20 cellular contexts compared by ENCODE assay signal in the genomic region with DNA sequence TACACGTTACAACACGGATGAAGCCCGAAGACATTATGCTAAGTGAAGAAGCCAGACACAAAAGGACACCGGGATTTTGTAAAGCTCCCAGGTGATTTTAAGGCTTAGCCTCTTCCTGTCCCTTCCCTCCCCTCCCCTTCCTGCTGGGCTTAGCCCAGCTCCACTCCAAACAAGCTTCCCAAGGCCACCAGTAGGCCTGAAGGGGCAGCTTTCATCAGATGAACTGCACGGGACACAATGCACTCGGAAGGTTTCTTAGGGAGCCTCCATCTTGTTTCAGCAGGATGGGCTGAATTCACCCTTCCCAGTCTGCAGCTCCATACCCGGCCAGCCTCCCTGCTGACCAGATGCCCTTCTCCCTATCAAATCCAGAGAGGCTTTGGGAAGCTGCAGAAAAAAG. TPM values are rescaled to one million over a fixed set of nuclear protein-coding genes. Genes with fewer than 3 reads are reported as not detected.
DNase-seq lines count a peak whose midpoint lies in the region; ATAC-seq, FAIRE-seq and TF ChIP-seq lines count a peak whose summit lies in the region.
"Had no signal": no experiment of that assay in that cellular context is flagged by ENCODE, and none has a peak within 500 bp of the region (broad histone marks: within the 10 kb centered on the region; RNA-seq: fewer than 3 reads in every experiment).

No MANE protein-coding gene starts in this region.

- H3K4me1 ChIP-seq in A549 (no peaks in the 10 kb centered on the region), GM23338 (ENCODE audit: insufficient read depth) (no peaks in the 10 kb centered on the region), K562 (replicated peaks in 1 of 2; ENCODE audit: control insufficient read depth in 2 of 2, insufficient read depth in 2 of 2, low read length in 2 of 2) (peaks cover 0 to 5% of the 10 kb centered on the region in 2 experiments; a peak in 1 of 5 replicates), neutrophil (ENCODE audit: control insufficient read depth in 1 of 2, insufficient read depth in 1 of 2, low read depth in 1 of 2, low read length in 1 of 2) (peaks cover 74 to 76% of the 10 kb centered on the region in 2 experiments)
- H3K4me1 ChIP-seq: Caco-2 had no signal

- DNase-seq in A549 (ENCODE audit: low read depth in 1 of 2, low spot score in 1 of 2) (no peak), GM23338 (ENCODE audit: low spot score) (peak; percentile 4), K562 (ENCODE audit: extremely low read depth in 1 of 4, low spot score in 3 of 4) (no peak), left ventricle myocardium superior (no peak), NCI-H2107 treated with DMSO at 0.1 percent for 48 hours (lab: John Stamatoyannopoulos, UW; ENCODE audit: unreplicated experiment) (no peak)
- DNase-seq: AML-193; Caco-2; CD4-positive, alpha-beta T cell; GM23248; HCEC 1CT had no signal

- H3K4me1 Mint-ChIP-seq in GM23338: no peaks in the 10 kb centered on the region

- H3K9me2 ChIP-seq in GM23338 (ENCODE audit: insufficient read depth): no peaks in the 10 kb centered on the region

- no TSS peak for BruUV-seq in K562 (replicated peaks; lab: Mats Ljungman, UMichigan)

- H3K79me2 ChIP-seq in GM23338 (replicated peaks; ENCODE audit: insufficient read depth) (no peaks in the 10 kb centered on the region), K562 (ENCODE audit: control insufficient read depth, insufficient read depth, low read length) (no peaks in the 10 kb centered on the region)

- TF ChIP-seq POLR2A in A549 (IDR thresholded peaks at IDR 0.05; ENCODE audit: low read length) (no peak), K562 (conservative IDR thresholded peaks at IDR 0.05) (no peak)

- peaks cover 85% of the 10 kb centered on the region for H3K9me3 Mint-ChIP-seq in GM23338
- H3K9me3 Mint-ChIP-seq: CD4-positive, alpha-beta T cell had no signal

- peaks cover 3% of the 10 kb centered on the region for H3K27me3 Mint-ChIP-seq in GM23338 (ENCODE audit: insufficient read depth, low read depth, poor library complexity)

- CTCF ChIA-PET in A549 (lab: Yijun Ruan, JAX): interaction anchor here (0.6 to 1.2 kb wide), 2 partner anchors 9 to 12 kb away, joined by 3 to 4 read pairs; no protein-coding TSS in a partner anchor
- CTCF ChIA-PET in K562 (lab: Yijun Ruan, JAX; ENCODE audit: low intra/inter-chr PET ratio): no interaction called here

- FAIRE-seq in A549 (lab: Jason Lieb, UNC) (no peak), K562 (lab: Jason Lieb, UNC) (no peak)
- FAIRE-seq: A204.1, D721Med, G401.6, GM12891, GM19239, H54 had no signal

- no peaks in the 10 kb centered on the region for H3K9me1 ChIP-seq in K562 (ENCODE audit: control insufficient read depth, insufficient read depth, low read length)

- no peak for TF ChIP-seq EP300 in A549 (IDR thresholded peaks at IDR 0.05)
- no peak for TF ChIP-seq EP300 in K562 (IDR thresholded peaks at IDR 0.05; ENCODE audit: low read length)

- 57% methylated on average over 7 of the region's 7 CpGs for WGBS in A549 (ENCODE audit: missing lambda C conversion rate)
- WGBS in K562 (ENCODE audit: insufficient coverage, low coverage, missing lambda C conversion rate): 15% methylated on average over 7 of the region's 7 CpGs

- no peaks in the 10 kb centered on the region for H3F3A ChIP-seq in GM23338 (replicated peaks; ENCODE audit: low read depth)

- H4K20me1 ChIP-seq in GM23338 (replicated peaks; ENCODE audit: insufficient read depth) (no peaks in the 10 kb centered on the region), K562 (replicated peaks; ENCODE audit: control insufficient read depth, insufficient read depth, low read length) (no peaks in the 10 kb centered on the region)

- no peak overlapping the region for H2AFZ ChIP-seq in GM23338
- H2AFZ ChIP-seq in K562 (ENCODE audit: low read depth, low read length): no peak overlapping the region
- H2AFZ ChIP-seq: GM23248 had no signal

- H3K4me3 ChIP-seq in A549 (no peak overlapping the region), GM23338 (no peak overlapping the region), K562 (no peak overlapping the region), neutrophil (ENCODE audit: low read depth in 1 of 2, low read length in 1 of 2) (no peak overlapping the region)
- H3K4me3 ChIP-seq: GM23248 had no signal

- no peak overlapping the region for H3K27ac Mint-ChIP-seq in GM23338
- H3K27ac Mint-ChIP-seq: CD4-positive, alpha-beta T cell had no signal

- peaks cover 9% of the 10 kb centered on the region; the same call in 1 of the 3 replicates for H3K36me3 Mint-ChIP-seq in GM23338 (ENCODE audit: low read depth)

- H3K36me3 ChIP-seq in GM23338 (ENCODE audit: insufficient read depth): no peaks in the 10 kb centered on the region
- H3K36me3 ChIP-seq in K562 (ENCODE audit: control insufficient read depth, insufficient read depth, low read length): no peaks in the 10 kb centered on the region
- H3K36me3 ChIP-seq in neutrophil: peaks cover 99% of the 10 kb centered on the region

- H3K9ac ChIP-seq in K562 (ENCODE audit: insufficient read depth in 1 of 2, low read depth in 2 of 2, low read length in 2 of 2): no peak overlapping the region
- H3K9ac ChIP-seq: GM23248 had no signal

- H3K4me2 ChIP-seq in A549 (no peak overlapping the region), GM23338 (no peak overlapping the region), K562 (ENCODE audit: insufficient read depth, low read length) (no peak overlapping the region)

- intact Hi-C loops in K562 (cut with micrococcal nuclease): no loop called here
- intact Hi-C loops in left ventricle myocardium superior (cut with micrococcal nuclease): no loop called here

- H3K4me3 Mint-ChIP-seq in GM23338: no peak overlapping the region
- H3K4me3 Mint-ChIP-seq: CD4-positive, alpha-beta T cell had no signal

- in situ Hi-C loops in K562 (cut with MboI): no loop called here

- TF ChIP-seq RAD21 in A549 (conservative IDR thresholded peaks at IDR 0.05 in 1 of 2, IDR thresholded peaks at IDR 0.05 in 1 of 2) (no peak), K562 (CRISPR knock-in tag; conservative IDR thresholded peaks at IDR 0.05 in 1 of 2, IDR thresholded peaks at IDR 0.05 in 1 of 2) (no peak)

- H3K27me3 ChIP-seq in GM23338 (ENCODE audit: insufficient read depth) (no peaks in the 10 kb centered on the region), K562 (ENCODE audit: control insufficient read depth in 2 of 2, insufficient read depth in 2 of 2, low read length in 2 of 2) (peaks cover 34 to 65% of the 10 kb centered on the region in 2 experiments), neutrophil (no peaks in the 10 kb centered on the region)

- TF ChIP-seq CTCF in A549 (IDR thresholded peaks at IDR 0.05): no peak
- no peak for TF ChIP-seq CTCF in GM23338 (conservative IDR thresholded peaks at IDR 0.05; ENCODE audit: low read depth in 2 of 2)
- TF ChIP-seq CTCF in K562 (IDR thresholded peaks at IDR 0.05 in 2 of 3, conservative IDR thresholded peaks at IDR 0.05 in 1 of 3; ENCODE audit: insufficient read depth in 2 of 3, low read depth in 1 of 3, low read length in 3 of 3): no peak
- TF ChIP-seq CTCF in neutrophil (IDR thresholded peaks at IDR 0.05): no peak

- no peaks in the 10 kb centered on the region for H3K9me3 ChIP-seq in A549
- peaks cover 4% of the 10 kb centered on the region for H3K9me3 ChIP-seq in K562 (replicated peaks; ENCODE audit: control insufficient read depth, insufficient read depth, low read depth, low read length)
- no peaks in the 10 kb centered on the region for H3K9me3 ChIP-seq in neutrophil
- H3K9me3 ChIP-seq: Caco-2 had no signal

- POLR2A ChIA-PET in A549 (lab: Yijun Ruan, JAX) (no interaction called here), K562 (lab: Yijun Ruan, JAX) (interaction anchor here (1.2 kb wide), 1 partner anchor 17 kb away, joined by 6 read pairs; no protein-coding TSS in a partner anchor)

- ATAC-seq in A549: peak; percentile 30 to 31; a peak in 2 of 6 replicates
- ATAC-seq in GM23338: no peak
- peak; percentile 48 for ATAC-seq in K562
- ATAC-seq in left ventricle myocardium superior: no peak

- no peak overlapping the region for H3K27ac ChIP-seq in A549
- H3K27ac ChIP-seq in GM23338 (ENCODE audit: low read depth): no peak overlapping the region
- no peak overlapping the region for H3K27ac ChIP-seq in K562 (ENCODE audit: extremely low read depth, low read depth, low read length)
- H3K27ac ChIP-seq in neutrophil: peak overlapping the region; percentile 95
- H3K27ac ChIP-seq: C4-2B, GM23248 had no signal

RNA-seq across cellular contexts. Expression of a gene that starts 10.4 kb away (rescaled TPM):
- 0.04 TPM in 1 of 2 replicates, not detected in the other for polyA plus RNA-seq in A549 (2011; rRNA removed)
- polyA plus RNA-seq in A549 (2012; cell fraction: cytosol; rRNA removed): not detected in 2 replicates
- polyA plus RNA-seq in A549 (2012; cell fraction: nucleus; rRNA removed): not detected in 2 replicates
- not detected in 3 replicates for polyA plus RNA-seq in A549 (2017; fragmentation: RNase III; extraction: RNeasy Plus Mini Kit Qiagen cat#74134 plus additional on column Dnase treatment)
- not detected in 2 replicates for polyA minus RNA-seq in A549 (2011; rRNA and poly(A)+ RNA removed)
- 0.07 and 0.19 TPM in 2 replicates for total RNA-seq in GM23338 (2014; rRNA removed; shearing (Covaris generic))
- polyA plus RNA-seq in GM23338 (2016; fragmentation: Nextera tagmentation; extraction: Ambion mirVana): not detected in 2 replicates
- total RNA-seq in K562 (2011; cell fraction: chromatin; rRNA removed; ENCODE audit: low replicate concordance): not detected in 2 replicates
- not detected in 2 replicates for total RNA-seq in K562 (2011; cell fraction: nucleolus; rRNA removed)
- total RNA-seq in K562 (2011; cell fraction: nucleoplasm; rRNA removed): not detected in 2 replicates
- total RNA-seq in K562 (2014; rRNA removed): 0.14 TPM in 1 of 2 replicates, not detected in the other
- not detected in 2 replicates for total RNA-seq in K562 (2014; rRNA removed; fragmentation: Illumina TruSeq; extraction: Trizol)
- total RNA-seq in K562 (2015; rRNA removed; fragmentation: Illumina TruSeq; extraction: Trizol): not detected in 2 replicates
- not detected in 2 replicates for total RNA-seq in K562 (2021)
- polyA plus RNA-seq in K562 (2011; rRNA removed): not detected in 2 replicates
- not detected in 2 replicates for polyA plus RNA-seq in K562 (2011; cell fraction: cytosol; rRNA removed)
- polyA plus RNA-seq in K562 (2011; cell fraction: nucleus; rRNA removed): not detected in 2 replicates
- polyA plus RNA-seq in K562 (2012): 0.06 and 0.07 TPM in 2 replicates
- not detected in 2 replicates for polyA plus RNA-seq in K562 (2014; fragmentation: Illumina TruSeq; extraction: Trizol)
- not detected for polyA plus RNA-seq in K562 (2014; fragmentation: Nextera tagmentation; extraction: Ambion mirVana)
- polyA plus RNA-seq in K562 (2014; rRNA removed): not detected in 2 replicates
- polyA minus RNA-seq in K562 (2011; rRNA and poly(A)+ RNA removed): not detected in 2 replicates
- not detected in 2 replicates for polyA minus RNA-seq in K562 (2011; cell fraction: cytosol; rRNA and poly(A)+ RNA removed)
- not detected in 2 replicates for polyA minus RNA-seq in K562 (2011; cell fraction: nucleus; rRNA and poly(A)+ RNA removed)
- 0.62 TPM for total RNA-seq in left ventricle myocardium superior
- total RNA-seq: Caco-2, GM23248 had no signal
- polyA plus RNA-seq: BJ, GM23248 had no signal

RNA-seq across cellular contexts. Expression of a gene that starts 11.0 kb away (rescaled TPM):
- polyA plus RNA-seq in A549 (2011; rRNA removed): 7.4 and 7.5 TPM in 2 replicates
- 2.7 and 3.4 TPM in 2 replicates for polyA plus RNA-seq in A549 (2012; cell fraction: cytosol; rRNA removed)
- 3.5 and 4.2 TPM in 2 replicates for polyA plus RNA-seq in A549 (2012; cell fraction: nucleus; rRNA removed)
- polyA plus RNA-seq in A549 (2017; fragmentation: RNase III; extraction: RNeasy Plus Mini Kit Qiagen cat#74134 plus additional on column Dnase treatment): 6.5 to 6.9 TPM (median 6.7 TPM) in 3 replicates
- polyA minus RNA-seq in A549 (2011; rRNA and poly(A)+ RNA removed): 7.5 and 8.6 TPM in 2 replicates
- total RNA-seq in GM23338 (2014; rRNA removed; shearing (Covaris generic)): 9.7 and 12.5 TPM in 2 replicates
- 8.0 and 9.2 TPM in 2 replicates for polyA plus RNA-seq in GM23338 (2016; fragmentation: Nextera tagmentation; extraction: Ambion mirVana)
- total RNA-seq in K562 (2011; cell fraction: chromatin; rRNA removed; ENCODE audit: low replicate concordance): 21.1 and 31.6 TPM in 2 replicates
- 11.8 and 12.5 TPM in 2 replicates for total RNA-seq in K562 (2011; cell fraction: nucleolus; rRNA removed)
- 19.4 and 23.4 TPM in 2 replicates for total RNA-seq in K562 (2011; cell fraction: nucleoplasm; rRNA removed)
- 11.2 and 11.8 TPM in 2 replicates for total RNA-seq in K562 (2014; rRNA removed)
- 11.6 and 15.1 TPM in 2 replicates for total RNA-seq in K562 (2014; rRNA removed; fragmentation: Illumina TruSeq; extraction: Trizol)
- total RNA-seq in K562 (2015; rRNA removed; fragmentation: Illumina TruSeq; extraction: Trizol): 12.1 and 14.5 TPM in 2 replicates
- total RNA-seq in K562 (2021): 9.6 and 11.5 TPM in 2 replicates
- 5.3 and 6.0 TPM in 2 replicates for polyA plus RNA-seq in K562 (2011; rRNA removed)
- polyA plus RNA-seq in K562 (2011; cell fraction: cytosol; rRNA removed): 2.3 and 3.2 TPM in 2 replicates
- polyA plus RNA-seq in K562 (2011; cell fraction: nucleus; rRNA removed): 10.2 and 11.2 TPM in 2 replicates
- 7.0 and 8.5 TPM in 2 replicates for polyA plus RNA-seq in K562 (2012)
- polyA plus RNA-seq in K562 (2014; fragmentation: Illumina TruSeq; extraction: Trizol): 9.2 and 11.0 TPM in 2 replicates
- 1 to 10 TPM; 4.8 to 6.6 TPM for polyA plus RNA-seq in K562 (2014; fragmentation: Nextera tagmentation; extraction: Ambion mirVana)
- polyA plus RNA-seq in K562 (2014; rRNA removed): 8.4 and 9.8 TPM in 2 replicates
- polyA minus RNA-seq in K562 (2011; rRNA and poly(A)+ RNA removed): 9.5 and 11.7 TPM in 2 replicates
- polyA minus RNA-seq in K562 (2011; cell fraction: cytosol; rRNA and poly(A)+ RNA removed): 4.2 and 5.6 TPM in 2 replicates
- polyA minus RNA-seq in K562 (2011; cell fraction: nucleus; rRNA and poly(A)+ RNA removed): 7.8 and 11.9 TPM in 2 replicates
- total RNA-seq in left ventricle myocardium superior: 5.7 TPM

RNA-seq across cellular contexts. Expression of a gene that starts 37.3 kb away (rescaled TPM):
- polyA plus RNA-seq in A549 (2011; rRNA removed) (20.9 and 38.4 TPM in 2 replicates), A549 (2017; fragmentation: RNase III; extraction: RNeasy Plus Mini Kit Qiagen cat#74134 plus additional on column Dnase treatment) (24.3 to 24.8 TPM (median 24.4 TPM) in 3 replicates), GM23338 (2016; fragmentation: Nextera tagmentation; extraction: Ambion mirVana) (9.2 and 9.7 TPM in 2 replicates), K562 (2011; rRNA removed) (8.6 and 11.0 TPM in 2 replicates), K562 (2014; fragmentation: Illumina TruSeq; extraction: Trizol) (34.1 and 35.5 TPM in 2 replicates), K562 (2014; fragmentation: Nextera tagmentation; extraction: Ambion mirVana) (1 to 10 TPM; 4.6 to 4.8 TPM), K562 (2014; rRNA removed) (27.5 and 36.0 TPM in 2 replicates)
- polyA plus RNA-seq in A549 (2012; cell fraction: cytosol; rRNA removed): 15.2 and 20.5 TPM in 2 replicates
- polyA plus RNA-seq in A549 (2012; cell fraction: nucleus; rRNA removed): 24.9 and 36.3 TPM in 2 replicates
- 31.1 and 34.1 TPM in 2 replicates for polyA minus RNA-seq in A549 (2011; rRNA and poly(A)+ RNA removed)
- 53.6 and 66.9 TPM in 2 replicates for total RNA-seq in GM23338 (2014; rRNA removed; shearing (Covaris generic))
- total RNA-seq in K562 (2011; cell fraction: chromatin; rRNA removed; ENCODE audit: low replicate concordance): 33.7 and 52.6 TPM in 2 replicates
- 30.8 and 32.5 TPM in 2 replicates for total RNA-seq in K562 (2011; cell fraction: nucleolus; rRNA removed)
- total RNA-seq in K562 (2011; cell fraction: nucleoplasm; rRNA removed): 28.2 and 28.9 TPM in 2 replicates
- total RNA-seq in K562 (2014; rRNA removed) (45.9 and 48.3 TPM in 2 replicates), K562 (2014; rRNA removed; fragmentation: Illumina TruSeq; extraction: Trizol) (31.8 and 33.5 TPM in 2 replicates), K562 (2015; rRNA removed; fragmentation: Illumina TruSeq; extraction: Trizol) (36.2 and 36.8 TPM in 2 replicates), K562 (2021) (26.3 and 30.6 TPM in 2 replicates), left ventricle myocardium superior (7.8 TPM)
- 8.6 and 14.4 TPM in 2 replicates for polyA plus RNA-seq in K562 (2011; cell fraction: cytosol; rRNA removed)
- 18.9 and 32.2 TPM in 2 replicates for polyA plus RNA-seq in K562 (2011; cell fraction: nucleus; rRNA removed)
- 26.0 and 30.5 TPM in 2 replicates for polyA plus RNA-seq in K562 (2012)
- 12.8 and 13.9 TPM in 2 replicates for polyA minus RNA-seq in K562 (2011; rRNA and poly(A)+ RNA removed)
- 10.7 and 14.5 TPM in 2 replicates for polyA minus RNA-seq in K562 (2011; cell fraction: cytosol; rRNA and poly(A)+ RNA removed)
- polyA minus RNA-seq in K562 (2011; cell fraction: nucleus; rRNA and poly(A)+ RNA removed): 14.7 and 20.1 TPM in 2 replicates

RNA-seq across cellular contexts. Expression of a gene that starts 58.0 kb away (rescaled TPM):
- 1.3 and 1.6 TPM in 2 replicates for polyA plus RNA-seq in A549 (2011; rRNA removed)
- 0.63 and 1.1 TPM in 2 replicates for polyA plus RNA-seq in A549 (2012; cell fraction: cytosol; rRNA removed)
- polyA plus RNA-seq in A549 (2012; cell fraction: nucleus; rRNA removed): 1.1 and 1.3 TPM in 2 replicates
- polyA plus RNA-seq in A549 (2017; fragmentation: RNase III; extraction: RNeasy Plus Mini Kit Qiagen cat#74134 plus additional on column Dnase treatment): 0.20 to 0.34 TPM (median 0.31 TPM) in 3 replicates
- polyA minus RNA-seq in A549 (2011; rRNA and poly(A)+ RNA removed): 3.2 and 4.6 TPM in 2 replicates
- 0.38 TPM in 1 of 2 replicates, not detected in the other for total RNA-seq in GM23338 (2014; rRNA removed; shearing (Covaris generic))
- polyA plus RNA-seq in GM23338 (2016; fragmentation: Nextera tagmentation; extraction: Ambion mirVana): not detected in 2 replicates
- total RNA-seq in K562 (2011; cell fraction: chromatin; rRNA removed; ENCODE audit: low replicate concordance): 0.81 and 1.4 TPM in 2 replicates
- 1.3 and 1.8 TPM in 2 replicates for total RNA-seq in K562 (2011; cell fraction: nucleolus; rRNA removed)
- 0.73 and 2.6 TPM in 2 replicates for total RNA-seq in K562 (2011; cell fraction: nucleoplasm; rRNA removed)
- total RNA-seq in K562 (2014; rRNA removed): 0.45 TPM in 1 of 2 replicates, not detected in the other
- total RNA-seq in K562 (2014; rRNA removed; fragmentation: Illumina TruSeq; extraction: Trizol): 0.15 and 0.54 TPM in 2 replicates
- 0.23 TPM in 1 of 2 replicates, not detected in the other for total RNA-seq in K562 (2015; rRNA removed; fragmentation: Illumina TruSeq; extraction: Trizol)
- total RNA-seq in K562 (2021): 0.22 TPM in 1 of 2 replicates, not detected in the other
- polyA plus RNA-seq in K562 (2011; rRNA removed): 0.46 TPM in 2 replicates
- polyA plus RNA-seq in K562 (2011; cell fraction: cytosol; rRNA removed): 1.1 and 1.3 TPM in 2 replicates
- 0.57 and 1.0 TPM in 2 replicates for polyA plus RNA-seq in K562 (2011; cell fraction: nucleus; rRNA removed)
- polyA plus RNA-seq in K562 (2012): 0.08 and 0.11 TPM in 2 replicates
- 0.30 and 0.61 TPM in 2 replicates for polyA plus RNA-seq in K562 (2014; fragmentation: Illumina TruSeq; extraction: Trizol)
- not detected for polyA plus RNA-seq in K562 (2014; fragmentation: Nextera tagmentation; extraction: Ambion mirVana)
- polyA plus RNA-seq in K562 (2014; rRNA removed): 0.12 and 0.25 TPM in 2 replicates
- polyA minus RNA-seq in K562 (2011; rRNA and poly(A)+ RNA removed): 0.84 and 2.9 TPM in 2 replicates
- 2.0 TPM in 1 of 2 replicates, not detected in the other for polyA minus RNA-seq in K562 (2011; cell fraction: cytosol; rRNA and poly(A)+ RNA removed)
- polyA minus RNA-seq in K562 (2011; cell fraction: nucleus; rRNA and poly(A)+ RNA removed): 0.44 TPM in 1 of 2 replicates, not detected in the other
- not detected for total RNA-seq in left ventricle myocardium superior
- total RNA-seq: Caco-2; CD4-positive, alpha-beta T cell; GM23248; HT-29 had no signal
- polyA plus RNA-seq: GM23248 had no signal

RNA-seq across cellular contexts. Expression of a gene that starts 59.2 kb away (rescaled TPM):
- 3.0 and 4.3 TPM in 2 replicates for polyA plus RNA-seq in A549 (2011; rRNA removed)
- 0.57 and 0.92 TPM in 2 replicates for polyA plus RNA-seq in A549 (2012; cell fraction: cytosol; rRNA removed)
- 0.64 and 0.93 TPM in 2 replicates for polyA plus RNA-seq in A549 (2012; cell fraction: nucleus; rRNA removed)
- 1.8 to 2.1 TPM (median 1.9 TPM) in 3 replicates for polyA plus RNA-seq in A549 (2017; fragmentation: RNase III; extraction: RNeasy Plus Mini Kit Qiagen cat#74134 plus additional on column Dnase treatment)
- polyA minus RNA-seq in A549 (2011; rRNA and poly(A)+ RNA removed): 1.9 and 3.2 TPM in 2 replicates
- 8.0 and 8.5 TPM in 2 replicates for total RNA-seq in GM23338 (2014; rRNA removed; shearing (Covaris generic))
- 3.9 and 4.1 TPM in 2 replicates for polyA plus RNA-seq in GM23338 (2016; fragmentation: Nextera tagmentation; extraction: Ambion mirVana)
- 12.1 and 20.7 TPM in 2 replicates for total RNA-seq in K562 (2011; cell fraction: chromatin; rRNA removed; ENCODE audit: low replicate concordance)
- total RNA-seq in K562 (2011; cell fraction: nucleolus; rRNA removed): 9.7 and 9.8 TPM in 2 replicates
- total RNA-seq in K562 (2011; cell fraction: nucleoplasm; rRNA removed): 11.8 and 14.0 TPM in 2 replicates
- total RNA-seq in K562 (2014; rRNA removed): 4.9 and 5.8 TPM in 2 replicates
- 9.1 and 13.0 TPM in 2 replicates for total RNA-seq in K562 (2014; rRNA removed; fragmentation: Illumina TruSeq; extraction: Trizol)
- total RNA-seq in K562 (2015; rRNA removed; fragmentation: Illumina TruSeq; extraction: Trizol): 5.4 and 6.7 TPM in 2 replicates
- 5.2 and 6.2 TPM in 2 replicates for total RNA-seq in K562 (2021)
- polyA plus RNA-seq in K562 (2011; rRNA removed): 8.7 and 10.7 TPM in 2 replicates
- polyA plus RNA-seq in K562 (2011; cell fraction: cytosol; rRNA removed): 2.7 and 5.2 TPM in 2 replicates
- polyA plus RNA-seq in K562 (2011; cell fraction: nucleus; rRNA removed): 7.1 and 7.7 TPM in 2 replicates
- 3.7 and 5.0 TPM in 2 replicates for polyA plus RNA-seq in K562 (2012)
- 9.0 and 9.4 TPM in 2 replicates for polyA plus RNA-seq in K562 (2014; fragmentation: Illumina TruSeq; extraction: Trizol)
- polyA plus RNA-seq in K562 (2014; fragmentation: Nextera tagmentation; extraction: Ambion mirVana): 1 to 10 TPM in 1 of 2 experiments, under 1 TPM in 1; 0.84 to 2.0 TPM
- 8.0 and 8.9 TPM in 2 replicates for polyA plus RNA-seq in K562 (2014; rRNA removed)
- polyA minus RNA-seq in K562 (2011; rRNA and poly(A)+ RNA removed): 9.3 and 9.5 TPM in 2 replicates
- 2.8 and 4.1 TPM in 2 replicates for polyA minus RNA-seq in K562 (2011; cell fraction: cytosol; rRNA and poly(A)+ RNA removed)
- polyA minus RNA-seq in K562 (2011; cell fraction: nucleus; rRNA and poly(A)+ RNA removed): 4.6 and 6.7 TPM in 2 replicates
- 7.6 TPM for total RNA-seq in left ventricle myocardium superior
- total RNA-seq: HT-29 had no signal

Comparison
In these comparisons a context has a peak if more than half of its experiments do, and no peak if none do; other contexts are left out.
1. ATAC-seq: peak in A549 (2 of 2) and K562 (single experiment); none in GM23338 (single experiment) and left ventricle myocardium superior (single experiment).